17 cellular contexts compared by ENCODE assay signal in the genomic region with DNA sequence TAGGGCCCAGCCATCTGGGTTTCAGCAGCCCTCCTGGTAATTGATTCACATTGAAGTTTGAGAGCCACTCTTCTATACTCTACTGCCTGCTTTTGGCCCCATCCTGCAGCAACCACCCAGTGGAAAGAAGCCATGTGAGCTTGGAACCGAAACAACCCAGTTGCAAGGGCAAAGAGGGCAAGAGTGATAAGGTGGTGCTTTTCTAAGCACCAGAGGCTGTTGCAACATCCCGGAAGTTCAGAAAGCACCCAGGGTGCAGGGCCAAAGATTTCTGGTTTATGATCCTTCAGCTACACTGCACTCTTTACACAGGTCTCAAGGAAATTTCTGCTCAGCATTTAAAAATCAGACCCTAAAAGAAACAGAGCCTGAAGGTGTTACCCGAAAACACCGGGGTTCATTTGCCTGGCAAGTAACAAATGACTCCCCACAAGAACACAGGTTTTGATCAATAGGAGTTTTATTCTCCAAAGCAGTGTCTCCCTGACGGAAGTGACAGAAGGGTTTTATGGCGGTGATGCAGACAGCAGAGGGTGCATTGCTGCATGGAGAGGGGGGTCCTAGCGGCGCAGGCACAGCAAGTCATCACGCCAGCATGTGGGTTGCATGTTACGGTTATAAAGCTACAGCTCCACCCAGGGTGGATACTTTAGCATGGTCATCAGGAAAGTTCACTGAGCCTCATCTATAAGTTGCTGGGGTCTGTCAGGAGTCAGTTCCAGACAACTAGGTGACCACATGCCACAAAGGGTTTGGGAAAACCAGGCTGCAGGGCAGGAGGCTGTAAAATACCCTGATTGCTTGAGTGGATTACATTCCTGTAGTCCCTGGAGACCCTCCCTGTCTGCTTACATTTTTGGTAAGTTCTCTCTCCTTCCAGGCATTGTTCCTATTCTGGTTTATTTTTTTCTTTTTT. TPM values are rescaled to one million over a fixed set of nuclear protein-coding genes. Genes with fewer than 3 reads are reported as not detected.
DNase-seq lines count a peak whose midpoint lies in the region; ATAC-seq and TF ChIP-seq lines count a peak whose summit lies in the region.
"Had no signal": no experiment of that assay in that cellular context is flagged by ENCODE, and none has a peak within 500 bp of the region (broad histone marks: within the 10 kb centered on the region; RNA-seq: fewer than 3 reads in every experiment).

No MANE protein-coding gene starts in this region.

- no peaks in the 10 kb centered on the region for H3K9me3 Mint-ChIP-seq in osteocyte (ENCODE audit: unreplicated experiment)
- H3K9me3 Mint-ChIP-seq: activated B cell treated with CpG ODN at 0.5 μM for 24 hours; CD4-positive, alpha-beta T cell; stimulated activated naive B cell treated with anti-CD40 and anti-IgM and Interleukin-4, amounts not matched to agents 10 μg/mL and 1 μg/mL and 100 μg/mL, for 72 hours had no signal

- 65 to 76% methylated on average over 10 of the region's 10 CpGs for WGBS in heart right ventricle, 2 donors

- H3K4me3 Mint-ChIP-seq in osteocyte (ENCODE audit: unreplicated experiment), result no peak overlapping the region
- H3K4me3 Mint-ChIP-seq: activated B cell treated with CpG ODN at 0.5 μM for 24 hours; CD4-positive, alpha-beta T cell; stimulated activated naive B cell treated with anti-CD40 and anti-IgM and Interleukin-4, amounts not matched to agents 10 μg/mL and 1 μg/mL and 100 μg/mL, for 72 hours had no signal

- peaks cover 42% of the 10 kb centered on the region for H3K27me3 Mint-ChIP-seq in osteocyte (ENCODE audit: unreplicated experiment)

- peak; percentile 45 to 73 for DNase-seq in HL-60 (ENCODE audit: low read depth in 1 of 2, low spot score in 1 of 2)
- peak; percentile 50 for DNase-seq in OCI-M1 (lab: John Stamatoyannopoulos, UW)
- DNase-seq in heart right ventricle, result peak in 1 of 2 donors; percentile 60
- peak; percentile 25 for DNase-seq in osteocyte (ENCODE audit: extremely low spot score, unreplicated experiment)
- DNase-seq in DMS79 (lab: John Stamatoyannopoulos, UW), result no peak
- no peak for DNase-seq in activated effector memory CD4-positive, alpha-beta T cell treated with Interleukin-2 at 50 U/mL for 16 hours
- DNase-seq in T-helper 9 cell, result no peak
- DNase-seq: activated B cell treated with CpG ODN at 0.5 μM for 24 hours; CD4-positive, alpha-beta T cell; erythroblast; H7; NCI-H1105 treated with DMSO at 0.1 percent for 48 hours; NCI-H446 treated with DMSO at 0.1 percent for 48 hours; stimulated activated CD4-positive, alpha-beta T cell treated with anti-CD3 and anti-CD28 coated beads, Interleukin-4, amount 100 ng/mL, for 4 hours; stimulated activated naive B cell treated with anti-CD40 and anti-IgM and Interleukin-4, amounts not matched to agents 10 μg/mL and 1 μg/mL and 100 μg/mL, for 72 hours had no signal

- H3K4me1 ChIP-seq in heart right ventricle, result peaks cover 0 to 12% (median 6%) of the 10 kb centered on the region in 9 donors
- H3K4me1 ChIP-seq: SJSA1 had no signal

- H3K9me3 ChIP-seq in heart right ventricle, result peaks cover 0 to 5% (median 0%) of the 10 kb centered on the region in 11 donors
- H3K9me3 ChIP-seq: SJSA1 had no signal

- ATAC-seq in heart right ventricle (peak; percentile 69 to 92 (median 82)), GM21367 (IDR thresholded peaks at IDR 0.05; ENCODE audit: unreplicated experiment) (no peak)
- ATAC-seq: stimulated activated naive B cell treated with anti-CD40 and anti-IgM and Interleukin-4, amounts not matched to agents 10 μg/mL and 1 μg/mL and 100 μg/mL, for 72 hours had no signal

- H3K27ac ChIP-seq in HL-60 (replicated peaks) (peak overlapping the region; percentile 41), heart right ventricle (peak overlapping the region in 9 of 10 donors; percentile 3 to 58 (median 40))
- H3K27ac ChIP-seq: SJSA1 had no signal

- intact Hi-C loops in heart right ventricle (cut with DNase I), result loop anchor here in 3 of 10 donors (10.0 kb wide), 2 partner anchors 242 to 252 kb away; no protein-coding TSS in a partner anchor

- no peak for TF ChIP-seq CTCF in HL-60 (IDR thresholded peaks at IDR 0.05; ENCODE audit: insufficient read depth, low read length)
- no peak for TF ChIP-seq CTCF in heart right ventricle (IDR thresholded peaks at IDR 0.05)
- TF ChIP-seq CTCF in osteocyte (IDR thresholded peaks at IDR 0.05), result no peak

- H3K36me3 Mint-ChIP-seq in osteocyte (ENCODE audit: unreplicated experiment), result no peaks in the 10 kb centered on the region
- H3K36me3 Mint-ChIP-seq: stimulated activated naive B cell treated with anti-CD40 and anti-IgM and Interleukin-4, amounts not matched to agents 10 μg/mL and 1 μg/mL and 100 μg/mL, for 72 hours had no signal

- H3K36me3 ChIP-seq in heart right ventricle, result no peaks in the 10 kb centered on the region
- H3K36me3 ChIP-seq: SJSA1 had no signal

- no peaks in the 10 kb centered on the region for H3K4me1 Mint-ChIP-seq in osteocyte (ENCODE audit: unreplicated experiment)
- H3K4me1 Mint-ChIP-seq: activated B cell treated with CpG ODN at 0.5 μM for 24 hours had no signal

- no peaks in the 10 kb centered on the region for H3K27me3 ChIP-seq in HL-60 (ENCODE audit: insufficient read depth, poor library complexity, severe bottlenecking)
- no peaks in the 10 kb centered on the region for H3K27me3 ChIP-seq in heart right ventricle
- H3K27me3 ChIP-seq: SJSA1 had no signal

- no peak overlapping the region for H3K27ac Mint-ChIP-seq in osteocyte (ENCODE audit: unreplicated experiment)
- H3K27ac Mint-ChIP-seq: activated B cell treated with CpG ODN at 0.5 μM for 24 hours; CD4-positive, alpha-beta T cell; stimulated activated naive B cell treated with anti-CD40 and anti-IgM and Interleukin-4, amounts not matched to agents 10 μg/mL and 1 μg/mL and 100 μg/mL, for 72 hours had no signal

- H3K4me3 ChIP-seq in HL-60 (replicated peaks; ENCODE audit: insufficient read depth, low read length) (no peak overlapping the region), heart right ventricle (no peak overlapping the region)
- H3K4me3 ChIP-seq: SJSA1 had no signal

RNA-seq across cellular contexts. Expression of a gene that starts 28.8 kb away (rescaled TPM):
- total RNA-seq in heart right ventricle, result 1 to 10 TPM in 8 of 10 donors, under 1 TPM in 2; 0.32 to 4.7 (median 2.2) TPM
- 1 to 10 TPM in 1 of 2 donors, under 1 TPM in 1; 0.78 to 1.2 TPM for polyA plus RNA-seq in heart right ventricle
- 0.21 and 0.40 TPM in 2 replicates for total RNA-seq in osteocyte
- total RNA-seq: CD4-positive, alpha-beta T cell; SJSA1 had no signal

RNA-seq across cellular contexts. Expression of a gene that starts 36.1 kb away (rescaled TPM):
- 100 to 1,000 TPM; 195 to 383 (median 253) TPM for total RNA-seq in heart right ventricle
- polyA plus RNA-seq in heart right ventricle, result 100 to 1,000 TPM; 473 to 502 TPM
- total RNA-seq in osteocyte, result 57.7 and 59.2 TPM in 2 replicates

RNA-seq across cellular contexts. Expression of a gene that starts 36.3 kb away (rescaled TPM):
- 1 to 10 TPM; 5.1 to 9.9 (median 8.2) TPM for total RNA-seq in heart right ventricle
- 10 to 100 TPM; 11.9 to 12.2 TPM for polyA plus RNA-seq in heart right ventricle
- 11.1 and 11.5 TPM in 2 replicates for total RNA-seq in osteocyte

Comparison
In these comparisons a context has a peak if more than half of its experiments do, and no peak if none do; other contexts are left out.
1. DNase-seq: peak in HL-60 (2 of 2), OCI-M1 (single experiment) and osteocyte (single experiment); none in DMS79 (single experiment), activated effector memory CD4-positive, alpha-beta T cell treated with Interleukin-2 at 50 U/mL for 16 hours (single experiment) and T-helper 9 cell (single experiment).